In the genomic region with DNA sequence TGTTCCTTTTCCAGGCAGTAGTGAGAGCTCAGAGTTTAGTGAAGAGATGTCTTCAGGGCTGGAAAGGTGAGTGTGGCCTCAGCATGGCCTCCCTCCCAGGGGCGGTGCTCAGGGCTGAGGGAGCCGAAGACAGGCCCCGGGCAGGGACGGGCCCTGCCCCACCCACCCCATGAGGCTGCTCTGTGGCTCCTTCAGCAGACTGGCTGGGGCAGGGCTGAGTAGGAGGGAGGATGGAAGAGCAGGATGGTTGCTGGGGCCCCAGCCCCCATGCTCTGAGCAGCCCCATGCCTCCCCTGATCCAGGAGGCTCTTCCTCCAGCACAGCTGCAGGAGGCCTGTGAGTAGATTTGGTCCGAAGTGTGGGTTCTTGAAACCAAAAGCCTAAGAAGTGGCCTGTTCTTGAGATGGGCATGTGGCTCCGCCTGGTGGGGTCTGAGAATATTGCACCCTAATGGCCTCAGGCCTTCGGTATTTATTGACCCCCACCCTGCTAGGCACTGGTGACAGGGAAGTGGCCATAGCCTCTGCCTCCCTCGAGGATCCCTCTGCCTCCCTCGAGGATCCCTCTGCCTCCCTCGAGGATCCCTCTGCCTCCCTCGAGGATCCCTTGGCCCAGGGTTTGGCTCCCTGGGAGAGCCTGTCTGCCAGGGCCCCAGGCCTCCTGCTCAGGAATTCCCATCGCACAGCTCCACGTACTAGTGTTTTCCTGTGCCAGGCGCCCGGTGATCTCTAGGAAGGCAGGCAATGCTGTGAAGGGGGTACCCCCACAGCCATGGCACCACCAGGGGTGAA, we compare ENCODE assay signal across 8 cellular contexts.
A peak's percentile ranks its signal among the peaks of the same experiment; 100 is the strongest.
DNase-seq lines count a peak whose midpoint lies in the region; ATAC-seq and TF ChIP-seq lines count a peak whose summit lies in the region.

No MANE protein-coding gene starts in this region.

- H3K4me1 Mint-ChIP-seq in activated naive CD4-positive, alpha-beta T cell treated with anti-CD3 and anti-CD28 coated beads for 36 hours (ENCODE audit: low read depth) = peaks cover 3% of the 10 kb centered on the region

- no peak for TF ChIP-seq POLR2A in transverse colon (IDR thresholded peaks at IDR 0.05)

- H3K9me2 ChIP-seq in SK-N-SH = no peaks in the 10 kb centered on the region

- WGBS in SK-N-SH (ENCODE audit: low lambda C conversion rate) = 27% methylated on average over 6 of the region's 15 CpGs
- WGBS in transverse colon (ENCODE audit: low coverage in 1 of 2), 2 donors = 33 to 34% methylated on average over 1 to 15 of the region's 15 CpGs

- H3K4me1 ChIP-seq in KMS-11 (ENCODE audit: low read depth, poor library complexity, severe bottlenecking) (peaks cover 22% of the 10 kb centered on the region), SK-N-SH (ENCODE audit: control insufficient read depth in 1 of 2, insufficient read depth in 2 of 2, low read depth in 1 of 2, low read length in 1 of 2) (peaks cover 0 to 34% of the 10 kb centered on the region in 2 experiments; a peak in 2 of 4 replicates), transverse colon (peaks cover 12 to 22% (median 15%) of the 10 kb centered on the region in 4 donors)

- peaks cover 7% of the 10 kb centered on the region for H3K27me3 Mint-ChIP-seq in activated naive CD4-positive, alpha-beta T cell treated with anti-CD3 and anti-CD28 coated beads for 36 hours (ENCODE audit: low read depth)

- POLR2A ChIA-PET in GM10248 (lab: Yijun Ruan, JAX) (no interaction called here), SK-N-SH (lab: Yijun Ruan, JAX) (no interaction called here)

- H4K20me1 ChIP-seq in KMS-11 (ENCODE audit: insufficient read depth) = no peaks in the 10 kb centered on the region
- no peaks in the 10 kb centered on the region for H4K20me1 ChIP-seq in SK-N-SH (ENCODE audit: insufficient read depth)

- H2AFZ ChIP-seq in KMS-11 (ENCODE audit: low read depth) (peak overlapping the region; percentile 24), SK-N-SH (ENCODE audit: low read depth) (no peak overlapping the region)

- H3K9ac ChIP-seq in KMS-11 = no peak overlapping the region; the same call in 1 of the 2 replicates
- no peak overlapping the region for H3K9ac ChIP-seq in SK-N-SH

- intact Hi-C loops in activated naive CD4-positive, alpha-beta T cell treated with anti-CD3 and anti-CD28 coated beads for 36 hours (cut with micrococcal nuclease) = loop anchor here (1.0 kb wide), 4 partner anchors 213 to 259 kb away; no protein-coding TSS in a partner anchor
- intact Hi-C loops in head of caudate nucleus (cut with DNase I) (no loop called here), posterior cingulate gyrus (cut with DNase I) (loop anchor here (1.0 to 2.0 kb wide), 2 partner anchors 232 to 259 kb away; no protein-coding TSS in a partner anchor), transverse colon (cut with DNase I; ENCODE audit: low total_unique reads) (loop anchor here (1.0 to 10.0 kb wide), 2 partner anchors 234 to 258 kb away; no protein-coding TSS in a partner anchor)

- H3K9me3 ChIP-seq in SK-N-SH (no peaks in the 10 kb centered on the region), transverse colon (no peaks in the 10 kb centered on the region)

- H3K27me3 ChIP-seq in KMS-11 (ENCODE audit: insufficient read depth, low read depth) (no peaks in the 10 kb centered on the region), SK-N-SH (ENCODE audit: insufficient read depth) (no peaks in the 10 kb centered on the region), transverse colon (no peaks in the 10 kb centered on the region)

- peak; percentile 99 for TF ChIP-seq RAD21 in SK-N-SH (IDR thresholded peaks at IDR 0.05; ENCODE audit: low read length)

- H3F3A ChIP-seq in SK-N-SH (replicated peaks; ENCODE audit: insufficient read depth) = no peaks in the 10 kb centered on the region

- H3K27ac Mint-ChIP-seq in activated naive CD4-positive, alpha-beta T cell treated with anti-CD3 and anti-CD28 coated beads for 36 hours = no peak overlapping the region

- TF ChIP-seq EP300 in SK-N-SH (IDR thresholded peaks at IDR 0.05; ENCODE audit: borderline replicate concordance in 1 of 2, low read depth in 1 of 2, low read length in 1 of 2) (no peak), transverse colon (IDR thresholded peaks at IDR 0.05; ENCODE audit: low read depth) (no peak)

- H3K4me2 ChIP-seq in KMS-11 (peak overlapping the region; percentile 43), SK-N-SH (no peak overlapping the region)

- H3K9me3 Mint-ChIP-seq in activated naive CD4-positive, alpha-beta T cell treated with anti-CD3 and anti-CD28 coated beads for 36 hours = no peaks in the 10 kb centered on the region

- DNase-seq in GM10248 (ENCODE audit: extremely low spot score) = peak; percentile 88
- DNase-seq in SK-N-SH = peak; percentile 84
- peak; percentile 87 for DNase-seq in activated naive CD4-positive, alpha-beta T cell treated with anti-CD3 and anti-CD28 coated beads for 36 hours
- DNase-seq in head of caudate nucleus = peak; percentile 39 to 94 (median 82)
- DNase-seq in posterior cingulate gyrus = peak; percentile 51 to 96 (median 80)
- peak; percentile 84 for DNase-seq in transverse colon

- H3K79me2 ChIP-seq in KMS-11 (ENCODE audit: insufficient read depth, low read depth) = no peaks in the 10 kb centered on the region
- no peaks in the 10 kb centered on the region for H3K79me2 ChIP-seq in SK-N-SH (ENCODE audit: insufficient read depth)

- TF ChIP-seq CTCF in GM10248 (IDR thresholded peaks at IDR 0.05; ENCODE audit: control extremely low read depth, extremely low read depth, low read depth, missing control alignments) (peak; percentile 92), KMS-11 (conservative IDR thresholded peaks at IDR 0.05; ENCODE audit: low read depth, low read length) (peak; percentile 96), SK-N-SH (IDR thresholded peaks at IDR 0.05) (peak; percentile 86), transverse colon (IDR thresholded peaks at IDR 0.05) (peak; percentile 91 to 98 (median 93))

- H3K36me3 Mint-ChIP-seq in activated naive CD4-positive, alpha-beta T cell treated with anti-CD3 and anti-CD28 coated beads for 36 hours (ENCODE audit: low read depth) = no peaks in the 10 kb centered on the region

- no peak for ATAC-seq in GM18870 (IDR thresholded peaks at IDR 0.05; ENCODE audit: unreplicated experiment)

- no peaks in the 10 kb centered on the region for H3K36me3 ChIP-seq in KMS-11 (ENCODE audit: insufficient read depth)
- no peaks in the 10 kb centered on the region for H3K36me3 ChIP-seq in SK-N-SH (replicated peaks in 1 of 2; ENCODE audit: control insufficient read depth in 1 of 2, insufficient read depth in 2 of 2, low read length in 1 of 2)
- no peaks in the 10 kb centered on the region for H3K36me3 ChIP-seq in transverse colon

- H3K4me3 Mint-ChIP-seq in activated naive CD4-positive, alpha-beta T cell treated with anti-CD3 and anti-CD28 coated beads for 36 hours = no peak overlapping the region

- in situ Hi-C loops in transverse colon (cut with MboI; ENCODE audit: low pct_ligation_motif_present in 1 of 4, low pct_unique_long_range_greater_than_20kb in 1 of 4, low sequenced_read_pairs in 3 of 4) = loop anchor here (5.0 to 10.0 kb wide), 2 partner anchors 234 to 257 kb away; no protein-coding TSS in a partner anchor

- CTCF ChIA-PET in GM10248 (lab: Yijun Ruan, JAX) = interaction anchor here (0.6 to 10.9 kb wide), 47 partner anchors 11 to 273 kb away, joined by 3 to 200 read pairs (median 4); no protein-coding TSS in a partner anchor
- CTCF ChIA-PET in SK-N-SH (lab: Yijun Ruan, JAX) = interaction anchor here (0.6 to 11.2 kb wide), 46 partner anchors 10 to 390 kb away, joined by 3 to 202 read pairs (median 4); no protein-coding TSS in a partner anchor
- CTCF ChIA-PET in activated naive CD4-positive, alpha-beta T cell treated with anti-CD3 and anti-CD28 coated beads for 36 hours (lab: Charles Lee) = interaction anchor here (0.9 to 4.1 kb wide), 10 partner anchors 11 to 264 kb away, joined by 3 to 36 read pairs (median 4); no protein-coding TSS in a partner anchor

- 0 out of 2 replicates have a peak overlapping the region, but pooled peaks have one; percentile 25 for H3K27ac ChIP-seq in KMS-11
- no peak overlapping the region for H3K27ac ChIP-seq in SK-N-SH (ENCODE audit: low read depth in 2 of 2, low read length in 1 of 2)
- peak overlapping the region; percentile 26 to 74 (median 45) for H3K27ac ChIP-seq in transverse colon

- no peak overlapping the region for H3K4me3 ChIP-seq in KMS-11 (IDR thresholded peaks at IDR 0.05; ENCODE audit: insufficient read depth, low read depth, low read length)
- peak overlapping the region in 1 of 2 experiments; percentile 27; a peak in 1 of 4 replicates for H3K4me3 ChIP-seq in SK-N-SH (ENCODE audit: low read depth in 2 of 2, low read length in 1 of 2)
- no peak overlapping the region for H3K4me3 ChIP-seq in transverse colon

TF ChIP-seq in SK-N-SH, 30 proteins besides CTCF, POLR2A, EP300 and RAD21:
- TF ChIP-seq EZH2phosphoT487 (IDR thresholded peaks at IDR 0.05; ENCODE audit: borderline replicate concordance, low read depth) (no peak), SMC3 (IDR thresholded peaks at IDR 0.05; ENCODE audit: low read depth, low read length) (peak; percentile 98), RFX5 (IDR thresholded peaks at IDR 0.05; ENCODE audit: low read length) (no peak), MXI1 (IDR thresholded peaks at IDR 0.05; ENCODE audit: low read depth, low read length) (no peak), CHD2 (IDR thresholded peaks at IDR 0.05; ENCODE audit: low read length, partially characterized antibody) (peak; percentile 17), NRF1 (IDR thresholded peaks at IDR 0.05; ENCODE audit: low read depth, low read length) (0 out of 2 replicates have a peak, but pooled peaks have one; percentile 22), MAX (IDR thresholded peaks at IDR 0.05; ENCODE audit: low read depth) (no peak)

Comparison
In these comparisons a context has a peak if more than half of its experiments do, and no peak if none do; other contexts are left out.
1. H3K27ac ChIP-seq: peak in KMS-11 (single experiment) and transverse colon (4 of 4); none in SK-N-SH (0 of 2).
2. Peak in every context shown above with its lines, with median percentiles within 50 percentile points of each other: DNase-seq and CTCF ChIP-seq.